In the genomic region with DNA sequence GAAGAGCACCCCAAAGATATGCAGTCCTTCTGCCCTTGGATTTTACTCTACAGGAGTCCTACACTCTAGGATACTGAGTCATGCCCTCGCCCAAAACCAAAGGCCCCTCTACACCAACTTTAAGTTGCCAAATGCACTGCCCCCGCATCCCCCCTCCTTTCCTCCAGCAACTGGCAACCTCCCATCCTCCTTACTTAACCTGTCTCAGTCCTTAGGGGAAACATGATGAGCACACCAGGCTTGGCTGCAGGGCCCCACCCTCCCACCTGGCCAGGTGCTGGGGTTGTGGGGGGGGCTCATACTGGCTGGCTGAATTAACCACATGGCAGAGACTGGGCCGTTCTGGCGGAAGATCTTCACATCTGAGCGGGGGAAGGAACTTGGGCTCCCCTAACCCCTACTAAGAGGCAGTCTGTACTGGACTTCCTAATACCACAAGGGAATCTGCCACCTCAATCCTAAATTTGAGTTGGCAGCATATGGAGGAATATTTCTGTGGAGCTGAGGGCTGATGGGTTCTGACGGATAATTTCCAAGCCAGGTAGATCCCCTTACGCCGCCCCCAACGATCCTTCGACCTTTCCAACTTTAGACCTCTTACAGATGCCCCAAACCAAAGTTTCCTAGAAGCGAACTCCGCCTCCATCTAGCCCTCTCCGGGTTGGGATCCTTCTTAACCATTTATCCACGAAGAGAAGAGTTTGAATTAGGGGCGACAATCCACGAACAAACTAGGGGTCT, we compare ENCODE assay signal across 6 cellular contexts. TPM values are rescaled to one million over a fixed set of nuclear protein-coding genes. Genes with fewer than 3 reads are reported as not detected.
A peak's percentile ranks its signal among the peaks of the same experiment; 100 is the strongest.
DNase-seq lines count a peak whose midpoint lies in the region; TF ChIP-seq lines count a peak whose summit lies in the region.

No MANE protein-coding gene starts in this region.

- peak overlapping the region; percentile 87 to 98 (median 94) for H3K27ac Mint-ChIP-seq in CD14-positive monocyte
- peak overlapping the region; percentile 98 for H3K27ac Mint-ChIP-seq in nephron progenitor cell

- H3K36me3 Mint-ChIP-seq in CD14-positive monocyte (peaks cover 6% of the 10 kb centered on the region in 2 donors), nephron progenitor cell (ENCODE audit: low read depth) (peaks cover 6% of the 10 kb centered on the region)

- H3K4me3 Mint-ChIP-seq in CD14-positive monocyte = peak overlapping the region; percentile 88 to 97
- peak overlapping the region; percentile 96 for H3K4me3 Mint-ChIP-seq in nephron progenitor cell

- in situ Hi-C loops in brain microvascular endothelial cell (cut with HindIII; ENCODE audit: low pct_ligation_motif_present, low sequenced_read_pairs) = no loop called here

- H3K27ac ChIP-seq in brain microvascular endothelial cell = peak overlapping the region; percentile 99

- no peak for DNase-seq in CD14-positive monocyte (ENCODE audit: low spot score)
- DNase-seq in NCI-H187 (lab: John Stamatoyannopoulos, UW) = peak; percentile 71 to 88
- DNase-seq in brain microvascular endothelial cell = no peak
- DNase-seq in nephron progenitor cell = no peak
- no peak for DNase-seq in NCI-H1436 (lab: John Stamatoyannopoulos, UW)
- DNase-seq in UCSD-AML1 (lab: John Stamatoyannopoulos, UW; ENCODE audit: unreplicated experiment) = no peak

- no peaks in the 10 kb centered on the region for H3K27me3 ChIP-seq in brain microvascular endothelial cell (replicated peaks)

- H3K4me1 Mint-ChIP-seq in CD14-positive monocyte = peaks cover 78% of the 10 kb centered on the region
- peaks cover 59% of the 10 kb centered on the region for H3K4me1 Mint-ChIP-seq in nephron progenitor cell

- TF ChIP-seq CTCF in CD14-positive monocyte (IDR thresholded peaks at IDR 0.05) (no peak), brain microvascular endothelial cell (IDR thresholded peaks at IDR 0.05; ENCODE audit: low read depth, low read length, missing control alignments) (no peak), nephron progenitor cell (IDR thresholded peaks at IDR 0.05) (no peak)

- H3K9me3 Mint-ChIP-seq in CD14-positive monocyte (peaks cover 0 to 3% (median 0%) of the 10 kb centered on the region in 7 donors), nephron progenitor cell (no peaks in the 10 kb centered on the region)

- H3K4me3 ChIP-seq in brain microvascular endothelial cell (ENCODE audit: low read depth, low read length) = peak overlapping the region; percentile 96

- intact Hi-C loops in CD14-positive monocyte (cut with micrococcal nuclease) = loop anchor here (2.0 kb wide), 1 partner anchor 16 kb away; the partner anchor contains the start of gene PRCC (in 2 of the 2)

- no peaks in the 10 kb centered on the region for H3K36me3 ChIP-seq in brain microvascular endothelial cell (replicated peaks)

- H3K27me3 Mint-ChIP-seq in CD14-positive monocyte (ENCODE audit: low read depth in 3 of 3) (peaks cover 0 to 2% (median 0%) of the 10 kb centered on the region in 3 donors), nephron progenitor cell (ENCODE audit: low read depth, poor library complexity) (no peaks in the 10 kb centered on the region)

RNA-seq across cellular contexts. Expression of gene HDGF, which starts 1.1 kb away (rescaled TPM):
- 10 to 100 TPM; 23.9 to 49.9 TPM for polyA plus RNA-seq in CD14-positive monocyte

RNA-seq across cellular contexts. Expression of gene MRPL24, which starts 9.5 kb away (rescaled TPM):
- polyA plus RNA-seq in CD14-positive monocyte = 10 to 100 TPM; 38.4 to 47.0 TPM

RNA-seq across cellular contexts. Expression of gene PRCC, which starts 17.0 kb away (rescaled TPM):
- polyA plus RNA-seq in CD14-positive monocyte = 10 to 100 TPM; 26.7 to 29.6 TPM

RNA-seq across cellular contexts. Expression of gene ISG20L2, which starts 21.8 kb away (rescaled TPM):
- 10 to 100 TPM; 17.2 to 18.1 TPM for polyA plus RNA-seq in CD14-positive monocyte

RNA-seq across cellular contexts. Expression of gene METTL25B, which starts 22.1 kb away (rescaled TPM):
- 1 to 10 TPM; 4.6 to 4.8 TPM for polyA plus RNA-seq in CD14-positive monocyte

Comparison
In these comparisons a context has a peak if more than half of its experiments do, and no peak if none do; other contexts are left out.
1. DNase-seq: peak in NCI-H187 (2 of 2); none in CD14-positive monocyte (single experiment), brain microvascular endothelial cell (single experiment), nephron progenitor cell (single experiment), NCI-H1436 (single experiment) and UCSD-AML1 (single experiment).